Comparison of ENCODE assay signal across 18 cellular contexts in the genomic region with DNA sequence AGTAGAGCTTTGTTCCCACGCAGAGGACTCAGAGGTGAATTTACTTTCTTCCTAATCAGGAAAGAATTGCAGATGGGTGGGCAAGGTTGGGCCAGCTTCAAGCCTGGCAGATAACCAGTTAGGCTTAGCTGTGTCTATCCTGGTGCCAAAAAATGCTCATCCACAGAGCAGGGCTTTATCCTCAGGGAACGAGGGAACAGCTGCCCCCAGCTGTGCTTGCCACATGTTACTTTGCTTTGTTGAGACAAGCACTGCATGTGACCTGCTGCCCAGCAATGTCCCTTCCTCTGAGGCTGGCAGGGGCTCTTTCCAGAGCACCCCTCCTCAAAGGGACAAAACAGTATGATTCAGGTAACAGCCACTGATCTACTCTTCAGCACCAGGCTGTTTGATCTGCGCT.
DNase-seq lines count a peak whose midpoint lies in the region; ATAC-seq and TF ChIP-seq lines count a peak whose summit lies in the region.
"Had no signal": no experiment of that assay in that cellular context is flagged by ENCODE, and none has a peak within 500 bp of the region (broad histone marks: within the 10 kb centered on the region; RNA-seq: fewer than 3 reads in every experiment).

No MANE protein-coding gene starts in this region.

- peaks cover 14% of the 10 kb centered on the region for H3K4me1 ChIP-seq in right cardiac atrium (ENCODE audit: control insufficient read depth, insufficient read depth, low read length)
- H3K4me1 ChIP-seq: parathyroid adenoma had no signal

- no peaks in the 10 kb centered on the region for H3K9me3 ChIP-seq in right cardiac atrium (ENCODE audit: control insufficient read depth, low read length)
- H3K9me3 ChIP-seq: left lung had no signal

- ATAC-seq in right cardiac atrium (no peak), GM18505 (IDR thresholded peaks at IDR 0.05; ENCODE audit: unreplicated experiment) (no peak), GM19452 (IDR thresholded peaks at IDR 0.05; ENCODE audit: unreplicated experiment) (no peak), HG03521 (IDR thresholded peaks at IDR 0.05; ENCODE audit: unreplicated experiment) (no peak)
- ATAC-seq: left lung had no signal

- no peak for TF ChIP-seq POLR2A in GM18505 (IDR thresholded peaks at IDR 0.05; ENCODE audit: borderline replicate concordance, extremely low read depth, insufficient read depth, insufficient read length)

- no peaks in the 10 kb centered on the region for H3K27me3 ChIP-seq in right cardiac atrium (ENCODE audit: control insufficient read depth, insufficient read depth)
- H3K27me3 ChIP-seq: left lung had no signal

- WGBS in right cardiac atrium: 81% methylated on average over 3 of the region's 3 CpGs

- H3K27ac ChIP-seq in right cardiac atrium (ENCODE audit: low read length) (no peak overlapping the region), skin epidermis (peak overlapping the region in 13 of 21 experiments; percentile 10 to 81 (median 60))
- H3K27ac ChIP-seq: C4-2B, parathyroid adenoma, VCaP had no signal

- DNase-seq in HCEC 1CT (peak; percentile 79), amniotic epithelial cell (ENCODE audit: low read depth) (peak; percentile 35), right cardiac atrium (peak; percentile 33 to 49 (median 45)), NCI-H345 treated with DMSO at 0.1 percent for 48 hours (lab: John Stamatoyannopoulos, UW; ENCODE audit: unreplicated experiment) (no peak)
- DNase-seq: amygdala; MM.1S; NCI-H2227 treated with DMSO at 0.1 percent for 48 hours; SHP77; stimulated activated CD4-positive, alpha-beta T cell treated with anti-CD3 and anti-CD28 coated beads, Interleukin-4, amount 100 ng/mL, for 24 hours; stimulated activated naive CD4-positive, alpha-beta T cell treated with Interleukin-2 at 50 U/mL for 16 hours had no signal

- intact Hi-C loops in right cardiac atrium (cut with DNase I): no loop called here

- no peak overlapping the region for H3K4me3 ChIP-seq in right cardiac atrium (ENCODE audit: low read length)
- H3K4me3 ChIP-seq in skin epidermis: no peak overlapping the region
- H3K4me3 ChIP-seq: left lung had no signal
